In genomic region chr11:8293171-8293570, GRCh38 we compare ENCODE assay signal across 25 cellular contexts. TPM values are rescaled to one million over a fixed set of nuclear protein-coding genes. Genes with fewer than 3 reads are reported as not detected.
A peak's percentile ranks its signal among the peaks of the same experiment; 100 is the strongest.
DNase-seq lines count a peak whose midpoint lies in the region; ATAC-seq, FAIRE-seq and TF ChIP-seq lines count a peak whose summit lies in the region.
"Had no signal": no experiment of that assay in that cellular context is flagged by ENCODE, and none has a peak within 500 bp of the region (broad histone marks: within the 10 kb centered on the region; RNA-seq: fewer than 3 reads in every experiment).

No MANE protein-coding gene starts in this region.

- intact Hi-C loops in heart right ventricle (cut with DNase I): no loop called here

- DNase-seq in right atrium auricular region (ENCODE audit: low spot score) (peak; percentile 44), heart right ventricle (no peak), endodermal cell (peak; percentile 32), neural progenitor cell (ENCODE audit: low spot score) (peak; percentile 0), GM12891 (ENCODE audit: insufficient read length, low spot score) (no peak), G401 (ENCODE audit: low spot score) (no peak)
- DNase-seq: ACHN; BE2C; C1 segment of cervical spinal cord; CD4-positive, CD25-positive, alpha-beta regulatory T cell; CD8-positive, alpha-beta memory T cell; COR-L47; DMS 273 treated with DMSO at 0.1 percent for 48 hours; DMS53; DND-41; EL; GM23248; HFFc6 had no signal

- H3K9me3 Mint-ChIP-seq in endodermal cell (no peaks in the 10 kb centered on the region), neural progenitor cell (no peaks in the 10 kb centered on the region)
- H3K9me3 Mint-ChIP-seq: CD4-positive, CD25-positive, alpha-beta regulatory T cell; CD8-positive, alpha-beta memory T cell; HFFc6 had no signal

- ATAC-seq in heart right ventricle (no peak), HG03460 (IDR thresholded peaks at IDR 0.05; ENCODE audit: unreplicated experiment) (no peak)
- ATAC-seq: HCT116 had no signal

- H3K4me1 ChIP-seq in right atrium auricular region: peaks cover 0 to 10% of the 10 kb centered on the region in 2 donors
- peaks cover 0 to 31% (median 12%) of the 10 kb centered on the region in 9 donors for H3K4me1 ChIP-seq in heart right ventricle
- peaks cover 11% of the 10 kb centered on the region for H3K4me1 ChIP-seq in endodermal cell (ENCODE audit: control insufficient read depth, insufficient read depth, low read length)
- H3K4me1 ChIP-seq in neural progenitor cell: peaks cover 20% of the 10 kb centered on the region
- H3K4me1 ChIP-seq: BE2C had no signal

- peaks cover 14% of the 10 kb centered on the region for H3K4me1 Mint-ChIP-seq in endodermal cell
- peaks cover 39% of the 10 kb centered on the region for H3K4me1 Mint-ChIP-seq in neural progenitor cell
- H3K4me1 Mint-ChIP-seq: CD4-positive, CD25-positive, alpha-beta regulatory T cell; CD8-positive, alpha-beta memory T cell had no signal

- peaks cover 5% of the 10 kb centered on the region for H4K20me1 ChIP-seq in neural progenitor cell (ENCODE audit: low read depth)

- no peaks in the 10 kb centered on the region for H3K36me3 Mint-ChIP-seq in endodermal cell (ENCODE audit: low read depth)
- no peaks in the 10 kb centered on the region for H3K36me3 Mint-ChIP-seq in neural progenitor cell
- H3K36me3 Mint-ChIP-seq: CD4-positive, CD25-positive, alpha-beta regulatory T cell; CD8-positive, alpha-beta memory T cell had no signal

- H3K36me3 ChIP-seq in right atrium auricular region: no peaks in the 10 kb centered on the region
- no peaks in the 10 kb centered on the region for H3K36me3 ChIP-seq in heart right ventricle
- H3K36me3 ChIP-seq in endodermal cell (ENCODE audit: control insufficient read depth, insufficient read depth, low read length): no peaks in the 10 kb centered on the region
- no peaks in the 10 kb centered on the region for H3K36me3 ChIP-seq in neural progenitor cell
- H3K36me3 ChIP-seq: BE2C had no signal

- H3K27ac Mint-ChIP-seq in endodermal cell: no peak overlapping the region
- no peak overlapping the region for H3K27ac Mint-ChIP-seq in neural progenitor cell
- H3K27ac Mint-ChIP-seq: CD4-positive, CD25-positive, alpha-beta regulatory T cell; CD8-positive, alpha-beta memory T cell; HFFc6 had no signal

- H3K9me3 ChIP-seq in right atrium auricular region (no peaks in the 10 kb centered on the region), heart right ventricle (no peaks in the 10 kb centered on the region), endodermal cell (ENCODE audit: control insufficient read depth, low read length) (no peaks in the 10 kb centered on the region), neural progenitor cell (ENCODE audit: low read depth) (no peaks in the 10 kb centered on the region)
- H3K9me3 ChIP-seq: BE2C had no signal

- TF ChIP-seq CTCF in right atrium auricular region (IDR thresholded peaks at IDR 0.05) (no peak), heart right ventricle (IDR thresholded peaks at IDR 0.05) (no peak), endodermal cell (conservative IDR thresholded peaks at IDR 0.05) (no peak), neural progenitor cell (IDR thresholded peaks at IDR 0.05) (no peak)

- H3K79me2 ChIP-seq in neural progenitor cell (ENCODE audit: low read depth): no peaks in the 10 kb centered on the region

- no peak for TF ChIP-seq POLR2A in GM12891 (IDR thresholded peaks at IDR 0.05; ENCODE audit: low read depth, low read length)

- no peak overlapping the region for H2AFZ ChIP-seq in neural progenitor cell (replicated peaks)
- H2AFZ ChIP-seq: GM23248 had no signal

- FAIRE-seq in GM12891 (lab: Jason Lieb, UNC): no peak
- FAIRE-seq: A204.1, G401.6, GM12892, GM18507 had no signal

- H3K27ac ChIP-seq in right atrium auricular region: no peak overlapping the region
- no peak overlapping the region for H3K27ac ChIP-seq in heart right ventricle
- no peak overlapping the region for H3K27ac ChIP-seq in endodermal cell (ENCODE audit: low read depth, low read length)
- H3K27ac ChIP-seq in neural progenitor cell: no peak overlapping the region
- H3K27ac ChIP-seq: GM23248 had no signal

- H3K27me3 ChIP-seq in right atrium auricular region: no peaks in the 10 kb centered on the region
- H3K27me3 ChIP-seq in heart right ventricle: peaks cover 0 to 11% (median 0%) of the 10 kb centered on the region in 7 donors
- H3K27me3 ChIP-seq in endodermal cell (ENCODE audit: control insufficient read depth, insufficient read depth, low read length, poor library complexity, severe bottlenecking): no peaks in the 10 kb centered on the region
- H3K27me3 ChIP-seq in neural progenitor cell: peaks cover 7% of the 10 kb centered on the region
- H3K27me3 ChIP-seq: BE2C had no signal

- WGBS in heart right ventricle, 2 donors: 91 to 92% methylated on average over 7 of the region's 7 CpGs
- WGBS in endodermal cell (ENCODE audit: insufficient coverage in 1 of 2, insufficient read length in 1 of 2), 2 experiments: 88 to 90% methylated on average over 5 to 7 of the region's 7 CpGs

- H3K27me3 Mint-ChIP-seq in endodermal cell (ENCODE audit: insufficient read depth) (no peaks in the 10 kb centered on the region), neural progenitor cell (ENCODE audit: insufficient read depth, low read depth) (peaks cover 17% of the 10 kb centered on the region)

- H3K9ac ChIP-seq in endodermal cell (ENCODE audit: extremely low read depth, low read length, poor library complexity, severe bottlenecking): no peak overlapping the region
- H3K9ac ChIP-seq in neural progenitor cell: no peak overlapping the region
- H3K9ac ChIP-seq: GM23248 had no signal

- in situ Hi-C loops in G401 (cut with HindIII; ENCODE audit: low sequenced_read_pairs): no loop called here

- peaks cover 14% of the 10 kb centered on the region for H3F3A ChIP-seq in neural progenitor cell (ENCODE audit: low read depth)

- H3K4me3 Mint-ChIP-seq in endodermal cell (no peak overlapping the region), neural progenitor cell (no peak overlapping the region)
- H3K4me3 Mint-ChIP-seq: CD4-positive, CD25-positive, alpha-beta regulatory T cell; CD8-positive, alpha-beta memory T cell; HFFc6 had no signal

- H3K4me3 ChIP-seq in right atrium auricular region (no peak overlapping the region), heart right ventricle (no peak overlapping the region), endodermal cell (ENCODE audit: low read length) (no peak overlapping the region), neural progenitor cell (no peak overlapping the region)
- H3K4me3 ChIP-seq: GM23248 had no signal

- no peak overlapping the region for H3K4me2 ChIP-seq in neural progenitor cell

TF ChIP-seq in GM12891, 5 proteins besides CTCF, POLR2A, EP300 and RAD21:
- no peak for TF ChIP-seq PAX5 (IDR thresholded peaks at IDR 0.05; ENCODE audit: insufficient read depth, low read length, severe bottlenecking)
- TF ChIP-seq TAF1 (IDR thresholded peaks at IDR 0.05; ENCODE audit: low read depth, low read length): no peak
- no peak for TF ChIP-seq POU2F2 (IDR thresholded peaks at IDR 0.05; ENCODE audit: low read depth, low read length)
- no peak for TF ChIP-seq SPI1 (IDR thresholded peaks at IDR 0.05; ENCODE audit: low read depth, low read length)

RNA-seq across cellular contexts. Expression of gene LMO1, which starts 29.5 kb away (rescaled TPM):
- not detected for total RNA-seq in right atrium auricular region
- 1 to 10 TPM in 8 of 10 donors, under 1 TPM in 2; 0.61 to 6.6 (median 2.4) TPM for total RNA-seq in heart right ventricle
- 1 to 10 TPM in 1 of 2 donors, under 1 TPM in 1; 0.55 to 4.0 TPM for polyA plus RNA-seq in heart right ventricle
- total RNA-seq in endodermal cell: under 1 TPM in 1 of 2 donors, not detected in 1; 0.46 TPM
- polyA plus RNA-seq in endodermal cell (2013, experiment 1 of 2): 2.6 TPM
- 2.6 TPM for polyA plus RNA-seq in endodermal cell (2013, experiment 2 of 2)
- 2.9 and 6.2 TPM in 2 replicates for total RNA-seq in neural progenitor cell (ENCODE audit: low replicate concordance)
- polyA plus RNA-seq in GM12891 (2012; ENCODE audit: low read depth, missing spikeins): not detected
- total RNA-seq in G401 (2014; rRNA removed; shearing (Covaris generic)): not detected in 2 replicates
- total RNA-seq: CD4-positive, CD25-positive, alpha-beta regulatory T cell; CD8-positive, alpha-beta memory T cell; GM23248; HFFc6; HT-29 had no signal
- polyA plus RNA-seq: GM23248 had no signal

Comparison
In these comparisons a context has a peak if more than half of its experiments do, and no peak if none do; other contexts are left out.
1. DNase-seq: peak in right atrium auricular region (single experiment), endodermal cell (single experiment) and neural progenitor cell (single experiment); none in heart right ventricle (0 of 2), GM12891 (single experiment) and G401 (single experiment).